ENCODE assay signal across 14 cellular contexts in the genomic region with DNA sequence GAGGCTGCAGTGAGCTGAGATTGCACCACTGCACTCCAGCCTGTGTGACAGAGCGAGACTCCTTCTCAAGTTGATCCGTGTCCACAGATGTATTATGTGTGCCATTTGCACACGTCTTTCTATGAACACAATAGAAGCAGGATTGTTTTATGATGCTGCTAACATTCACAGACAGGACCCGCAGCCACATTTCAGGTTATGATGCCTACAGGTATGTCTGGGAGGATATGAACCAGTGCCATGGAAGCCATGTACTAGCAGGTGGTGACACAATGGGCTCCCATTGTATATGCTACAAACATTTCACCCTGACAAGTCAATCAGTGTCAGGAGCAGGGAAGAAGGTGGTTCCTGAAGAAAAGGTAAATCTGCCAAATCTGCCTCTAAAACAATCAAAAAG. TPM values are rescaled to one million over a fixed set of nuclear protein-coding genes. Genes with fewer than 3 reads are reported as not detected.
DNase-seq lines count a peak whose midpoint lies in the region; ATAC-seq and TF ChIP-seq lines count a peak whose summit lies in the region.
"Had no signal": no experiment of that assay in that cellular context is flagged by ENCODE, and none has a peak within 500 bp of the region (broad histone marks: within the 10 kb centered on the region; RNA-seq: fewer than 3 reads in every experiment).

No MANE protein-coding gene starts in this region.

- peak overlapping the region; percentile 89 for H3K4me2 ChIP-seq in GM23338

- H3K36me3 ChIP-seq in GM23338 (ENCODE audit: insufficient read depth) (no peaks in the 10 kb centered on the region), ascending aorta (no peaks in the 10 kb centered on the region), lower lobe of right lung (no peaks in the 10 kb centered on the region), thyroid gland (no peaks in the 10 kb centered on the region)

- ATAC-seq in GM23338 = no peak
- ATAC-seq in lower lobe of right lung = no peak
- no peak for ATAC-seq in GM21786 (IDR thresholded peaks at IDR 0.05; ENCODE audit: unreplicated experiment)
- ATAC-seq: activated CD8-positive, alpha-beta T cell treated with anti-CD3 and anti-CD28 coated beads for 36 hours had no signal

- H3K27ac Mint-ChIP-seq in GM23338 = peak overlapping the region; percentile 38; the same call in 1 of the 2 replicates
- H3K27ac Mint-ChIP-seq: activated CD8-positive, alpha-beta T cell treated with anti-CD3 and anti-CD28 coated beads for 36 hours had no signal

- in situ Hi-C loops in GM13976 (cut with MboI; ENCODE audit: low sequenced_read_pairs, unreplicated experiment) = no loop called here

- no peaks in the 10 kb centered on the region; the same call in 1 of the 3 replicates for H3K36me3 Mint-ChIP-seq in GM23338 (ENCODE audit: low read depth)

- H4K20me1 ChIP-seq in GM23338 (replicated peaks; ENCODE audit: insufficient read depth) = no peaks in the 10 kb centered on the region; the same call in 1 of the 2 replicates

- peak overlapping the region; percentile 30; the same call in 1 of the 2 replicates for H3K4me3 ChIP-seq in GM23338
- H3K4me3 ChIP-seq in ascending aorta = peak overlapping the region in 1 of 2 donors; percentile 82
- H3K4me3 ChIP-seq in lower lobe of right lung = no peak overlapping the region
- H3K4me3 ChIP-seq in thyroid gland (replicated peaks in 1 of 3) = no peak overlapping the region

- H3K9me2 ChIP-seq in GM23338 (ENCODE audit: insufficient read depth) = no peaks in the 10 kb centered on the region

- no peaks in the 10 kb centered on the region for H3K9me3 Mint-ChIP-seq in GM23338
- H3K9me3 Mint-ChIP-seq: activated CD8-positive, alpha-beta T cell treated with anti-CD3 and anti-CD28 coated beads for 36 hours had no signal

- H3F3A ChIP-seq in GM23338 (replicated peaks; ENCODE audit: low read depth) = peaks cover 6% of the 10 kb centered on the region; the same call in 1 of the 2 replicates

- peaks cover 7% of the 10 kb centered on the region for H3K27me3 Mint-ChIP-seq in GM23338 (ENCODE audit: insufficient read depth, low read depth, poor library complexity)
- H3K27me3 Mint-ChIP-seq: activated CD8-positive, alpha-beta T cell treated with anti-CD3 and anti-CD28 coated beads for 36 hours had no signal

- peaks cover 81% of the 10 kb centered on the region for H3K79me2 ChIP-seq in GM23338 (replicated peaks; ENCODE audit: insufficient read depth)

- no peak overlapping the region for H2AFZ ChIP-seq in GM23338

- WGBS in thyroid gland, 2 donors = 84 to 96% methylated on average over 4 of the region's 4 CpGs

- TF ChIP-seq CTCF in GM23338 (conservative IDR thresholded peaks at IDR 0.05; ENCODE audit: low read depth in 2 of 2) (no peak), ascending aorta (IDR thresholded peaks at IDR 0.05) (no peak), lower lobe of right lung (IDR thresholded peaks at IDR 0.05) (no peak), thyroid gland (IDR thresholded peaks at IDR 0.05) (no peak), GM13976 (IDR thresholded peaks at IDR 0.05; ENCODE audit: borderline replicate concordance, control extremely low read depth, extremely low read depth, insufficient read depth, missing control alignments) (no peak)

- H3K9me3 ChIP-seq in ascending aorta (no peaks in the 10 kb centered on the region), lower lobe of right lung (no peaks in the 10 kb centered on the region), thyroid gland (no peaks in the 10 kb centered on the region)

- H3K27ac ChIP-seq in GM23338 (ENCODE audit: low read depth) (no peak overlapping the region), ascending aorta (peak overlapping the region; percentile 99 to 100), lower lobe of right lung (peak overlapping the region; percentile 20), thyroid gland (peak overlapping the region; percentile 54 to 99 (median 79))

- intact Hi-C loops in ascending aorta (cut with DNase I) (loop anchor here (10.0 kb wide), 2 partner anchors 288 to 422 kb away; a partner anchor contains a TSS), lower lobe of right lung (cut with DNase I) (no loop called here), thyroid gland (cut with DNase I) (loop anchor here (5.0 kb wide), 1 partner anchor 70 kb away; no protein-coding TSS in a partner anchor)

- no peaks in the 10 kb centered on the region for H3K27me3 ChIP-seq in GM23338 (ENCODE audit: insufficient read depth)
- H3K27me3 ChIP-seq in ascending aorta = no peaks in the 10 kb centered on the region
- H3K27me3 ChIP-seq in lower lobe of right lung (ENCODE audit: low read depth) = no peaks in the 10 kb centered on the region
- H3K27me3 ChIP-seq in thyroid gland = no peaks in the 10 kb centered on the region

- peaks cover 62% of the 10 kb centered on the region for H3K4me1 ChIP-seq in GM23338 (ENCODE audit: insufficient read depth)
- peaks cover 15 to 70% of the 10 kb centered on the region in 2 donors for H3K4me1 ChIP-seq in ascending aorta
- H3K4me1 ChIP-seq in lower lobe of right lung = peaks cover 78% of the 10 kb centered on the region
- peaks cover 77 to 87% of the 10 kb centered on the region in 2 donors for H3K4me1 ChIP-seq in thyroid gland

- no peak for TF ChIP-seq POLR2A in thyroid gland (IDR thresholded peaks at IDR 0.05)

- H3K4me3 Mint-ChIP-seq in GM23338 = peak overlapping the region; percentile 48; the same call in 1 of the 3 replicates
- H3K4me3 Mint-ChIP-seq: activated CD8-positive, alpha-beta T cell treated with anti-CD3 and anti-CD28 coated beads for 36 hours had no signal

- no peak for DNase-seq in GM23338 (ENCODE audit: low spot score)
- DNase-seq in ascending aorta (ENCODE audit: low spot score in 2 of 2) = no peak
- DNase-seq in lower lobe of right lung = no peak
- DNase-seq in thyroid gland = no peak
- DNase-seq in GM13976 (ENCODE audit: low spot score) = no peak
- DNase-seq in LoVo (ENCODE audit: low spot score) = no peak
- DNase-seq: activated CD8-positive, alpha-beta T cell treated with anti-CD3 and anti-CD28 coated beads for 36 hours; activated gamma-delta T cell treated with Interleukin-2 at 50 U/mL for 16 hours; COR-L47; NCI-H1092 treated with DMSO at 0.1 percent for 48 hours; NCI-H524; stimulated activated CD4-positive, alpha-beta T cell treated with anti-CD3 and anti-CD28 coated beads, Interleukin-4, amount 100 ng/mL, for 4 hours; stimulated activated naive CD4-positive, alpha-beta T cell treated with Interleukin-2 at 50 U/mL for 16 hours had no signal

- peaks cover 73% of the 10 kb centered on the region for H3K4me1 Mint-ChIP-seq in GM23338

TF ChIP-seq in GM23338, 12 proteins besides CTCF, POLR2A, EP300 and RAD21 (continues in another document):
- TF ChIP-seq CREB1 (CRISPR knock-in tag; IDR thresholded peaks at IDR 0.05; ENCODE audit: low read depth) = no peak
- TF ChIP-seq, protein P1, sequence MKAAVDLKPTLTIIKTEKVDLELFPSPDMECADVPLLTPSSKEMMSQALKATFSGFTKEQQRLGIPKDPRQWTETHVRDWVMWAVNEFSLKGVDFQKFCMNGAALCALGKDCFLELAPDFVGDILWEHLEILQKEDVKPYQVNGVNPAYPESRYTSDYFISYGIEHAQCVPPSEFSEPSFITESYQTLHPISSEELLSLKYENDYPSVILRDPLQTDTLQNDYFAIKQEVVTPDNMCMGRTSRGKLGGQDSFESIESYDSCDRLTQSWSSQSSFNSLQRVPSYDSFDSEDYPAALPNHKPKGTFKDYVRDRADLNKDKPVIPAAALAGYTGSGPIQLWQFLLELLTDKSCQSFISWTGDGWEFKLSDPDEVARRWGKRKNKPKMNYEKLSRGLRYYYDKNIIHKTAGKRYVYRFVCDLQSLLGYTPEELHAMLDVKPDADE (IDR thresholded peaks at IDR 0.05) = no peak
- TF ChIP-seq STAT1 (IDR thresholded peaks at IDR 0.05; ENCODE audit: unreplicated experiment) = no peak
- no peak for TF ChIP-seq NANOG (IDR thresholded peaks at IDR 0.05; ENCODE audit: borderline replicate concordance)
- TF ChIP-seq JUNB (IDR thresholded peaks at IDR 0.05; ENCODE audit: unreplicated experiment) = no peak
- no peak for TF ChIP-seq EZH2phosphoT487 (IDR thresholded peaks at IDR 0.05; ENCODE audit: unreplicated experiment)

RNA-seq across cellular contexts. Expression of a gene that starts 4.3 kb away (rescaled TPM):
- 12.4 and 14.0 TPM in 2 replicates for total RNA-seq in GM23338 (2014; rRNA removed; shearing (Covaris generic))
- polyA plus RNA-seq in GM23338 (2016; fragmentation: Nextera tagmentation; extraction: Ambion mirVana) = 3.9 and 4.0 TPM in 2 replicates
- total RNA-seq in ascending aorta (32.6 TPM), lower lobe of right lung (21.9 TPM), thyroid gland (10 to 100 TPM; 16.5 to 21.8 (median 19.7) TPM)
